9 cellular contexts compared by ENCODE assay signal in the genomic region with DNA sequence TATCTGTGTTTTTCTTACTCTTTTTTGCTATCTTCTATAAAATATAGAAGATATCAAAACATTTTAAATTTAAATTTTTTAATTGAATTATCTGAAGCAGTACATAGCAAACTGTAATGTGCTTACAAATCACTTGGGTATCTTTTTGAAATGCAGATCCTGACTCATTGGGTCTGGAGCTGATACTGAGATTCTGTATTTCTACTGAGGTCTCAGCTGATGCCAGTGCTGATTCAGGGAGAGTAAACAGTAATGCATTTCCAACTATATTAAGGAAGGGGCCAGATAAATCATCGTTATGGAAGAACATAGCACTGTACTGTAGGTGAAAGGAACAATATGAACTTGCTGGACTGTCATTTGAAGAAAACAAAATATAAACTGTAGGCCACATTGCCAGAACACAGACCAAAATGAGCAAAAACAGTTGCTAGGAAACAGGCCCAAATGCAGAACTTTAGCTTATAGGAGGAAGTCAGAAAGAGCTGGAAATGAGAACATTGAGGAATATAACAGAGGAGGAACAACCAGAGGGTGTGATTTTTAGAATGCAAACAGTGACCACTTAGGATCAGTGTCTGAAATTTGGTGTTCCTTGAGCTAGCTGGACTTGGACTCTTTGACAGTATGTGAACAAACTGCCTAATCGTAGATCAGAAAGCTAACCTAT. TPM values are rescaled to one million over a fixed set of nuclear protein-coding genes. Genes with fewer than 3 reads are reported as not detected.
DNase-seq lines count a peak whose midpoint lies in the region; TF ChIP-seq lines count a peak whose summit lies in the region.
"Had no signal": no experiment of that assay in that cellular context is flagged by ENCODE, and none has a peak within 500 bp of the region (broad histone marks: within the 10 kb centered on the region; RNA-seq: fewer than 3 reads in every experiment).

No MANE protein-coding gene starts in this region.

- H3K27me3 Mint-ChIP-seq in activated CD4-positive, alpha-beta T cell treated with anti-CD3 and anti-CD28 coated beads, Interleukin-2, amount 10 ng/mL, durations not matched to agents 24 days and 14 days, result no peaks in the 10 kb centered on the region
- peaks cover 3% of the 10 kb centered on the region for H3K27me3 Mint-ChIP-seq in brain

- H3K4me3 Mint-ChIP-seq in activated CD4-positive, alpha-beta T cell treated with anti-CD3 and anti-CD28 coated beads, Interleukin-2, amount 10 ng/mL, durations not matched to agents 24 days and 14 days, result peak overlapping the region; percentile 78
- H3K4me3 Mint-ChIP-seq in brain, result peak overlapping the region in 4 of 5 experiments; percentile 16 to 99 (median 72)

- peaks cover 47% of the 10 kb centered on the region for H3K4me1 Mint-ChIP-seq in activated CD4-positive, alpha-beta T cell treated with anti-CD3 and anti-CD28 coated beads, Interleukin-2, amount 10 ng/mL, durations not matched to agents 24 days and 14 days
- H3K4me1 Mint-ChIP-seq in brain, result peaks cover 84% of the 10 kb centered on the region

- intact Hi-C loops in activated CD4-positive, alpha-beta T cell treated with anti-CD3 and anti-CD28 coated beads, Interleukin-2, amount 10 ng/mL, durations not matched to agents 24 days and 14 days (cut with micrococcal nuclease), result no loop called here

- H3K27ac Mint-ChIP-seq in activated CD4-positive, alpha-beta T cell treated with anti-CD3 and anti-CD28 coated beads, Interleukin-2, amount 10 ng/mL, durations not matched to agents 24 days and 14 days, result peak overlapping the region; percentile 81
- H3K27ac Mint-ChIP-seq in brain, result peak overlapping the region in 3 of 5 experiments; percentile 10 to 66 (median 56)

- TF ChIP-seq CTCF in brain (conservative IDR thresholded peaks at IDR 0.05), result no peak

- no peaks in the 10 kb centered on the region for H3K9me3 Mint-ChIP-seq in activated CD4-positive, alpha-beta T cell treated with anti-CD3 and anti-CD28 coated beads, Interleukin-2, amount 10 ng/mL, durations not matched to agents 24 days and 14 days
- H3K9me3 Mint-ChIP-seq in brain, result no peaks in the 10 kb centered on the region

- no peak for DNase-seq in activated CD4-positive, alpha-beta T cell treated with anti-CD3 and anti-CD28 coated beads, Interleukin-2, amount 10 ng/mL, durations not matched to agents 24 days and 14 days
- DNase-seq in activated CD4-positive, alpha-beta T cell treated with anti-CD3 and anti-CD28 coated beads for 4 hours, result no peak
- DNase-seq in OCI-M1 (lab: John Stamatoyannopoulos, UW) (peak; percentile 22), pons (ENCODE audit: low spot score) (peak; percentile 50), epidermal melanocyte (ENCODE audit: insufficient read length, low spot score) (no peak), NCI-H2196 treated with DMSO at 0.1 percent for 48 hours (lab: John Stamatoyannopoulos, UW; ENCODE audit: unreplicated experiment) (no peak), NCI-H1048 (lab: John Stamatoyannopoulos, UW) (no peak)
- DNase-seq: NCI-H1105 treated with DMSO at 0.1 percent for 48 hours had no signal

- peaks cover 39% of the 10 kb centered on the region for H3K36me3 Mint-ChIP-seq in activated CD4-positive, alpha-beta T cell treated with anti-CD3 and anti-CD28 coated beads, Interleukin-2, amount 10 ng/mL, durations not matched to agents 24 days and 14 days (ENCODE audit: low read depth)
- H3K36me3 Mint-ChIP-seq in brain, result peaks cover 13% of the 10 kb centered on the region

RNA-seq across cellular contexts. Expression of a gene that starts 3.3 kb away (rescaled TPM):
- 36.5 and 36.8 TPM in 2 replicates for total RNA-seq in activated CD4-positive, alpha-beta T cell treated with anti-CD3 and anti-CD28 coated beads, Interleukin-2, amount 10 ng/mL, durations not matched to agents 24 days and 14 days
- polyA plus RNA-seq in brain (ENCODE audit: insufficient read depth, low read depth, low replicate concordance), result 5.8 TPM

Comparison
In these comparisons a context has a peak if more than half of its experiments do, and no peak if none do; other contexts are left out.
1. DNase-seq: peak in OCI-M1 (single experiment) and pons (single experiment); none in activated CD4-positive, alpha-beta T cell treated with anti-CD3 and anti-CD28 coated beads, Interleukin-2, amount 10 ng/mL, durations not matched to agents 24 days and 14 days (single experiment), activated CD4-positive, alpha-beta T cell treated with anti-CD3 and anti-CD28 coated beads for 4 hours (0 of 2), epidermal melanocyte (single experiment), NCI-H2196 treated with DMSO at 0.1 percent for 48 hours (single experiment) and NCI-H1048 (single experiment).